11 cellular contexts compared by ENCODE assay signal in genomic region chr5:153551537-153552079, GRCh38.
A peak's percentile ranks its signal among the peaks of the same experiment; 100 is the strongest.
DNase-seq lines count a peak whose midpoint lies in the region; ATAC-seq and TF ChIP-seq lines count a peak whose summit lies in the region.
"Had no signal": no experiment of that assay in that cellular context is flagged by ENCODE, and none has a peak within 500 bp of the region (broad histone marks: within the 10 kb centered on the region; RNA-seq: fewer than 3 reads in every experiment).

No MANE protein-coding gene starts in this region.

- H3K36me3 ChIP-seq in HUES48 (ENCODE audit: control insufficient read depth, insufficient read depth, low read length) (no peaks in the 10 kb centered on the region), mesendoderm (ENCODE audit: control insufficient read depth, insufficient read depth, low read length) (no peaks in the 10 kb centered on the region)

- H2AK5ac ChIP-seq in mesendoderm (ENCODE audit: low read length): no peak overlapping the region

- no peak overlapping the region for H2BK15ac ChIP-seq in mesendoderm (replicated peaks; ENCODE audit: low read depth)

- TF ChIP-seq CTCF in cardiac fibroblast (IDR thresholded peaks at IDR 0.05; ENCODE audit: low read depth, low read length): no peak

- WGBS in mesendoderm (ENCODE audit: extremely low coverage, insufficient coverage, low lambda C conversion rate): no CpG with 5 or more reads among the region's 1 CpG

- H3K9ac ChIP-seq in HUES48 (ENCODE audit: low read depth, low read length): peak overlapping the region; percentile 44; the same call in 1 of the 2 replicates
- H3K9ac ChIP-seq in mesendoderm (ENCODE audit: low read length): no peak overlapping the region

- H2BK5ac ChIP-seq in mesendoderm (ENCODE audit: low read length): peak overlapping the region; percentile 35

- ATAC-seq in HG03378 (IDR thresholded peaks at IDR 0.05; ENCODE audit: unreplicated experiment): no peak

- H3K27ac ChIP-seq in HUES48 (ENCODE audit: low read depth, low read length) (peak overlapping the region; percentile 72), mesendoderm (ENCODE audit: low read depth, low read length) (no peak overlapping the region)

- DNase-seq in ACHN (peak; percentile 85), cardiac fibroblast (ENCODE audit: low read depth in 2 of 2) (peak; percentile 89 to 98), mesendoderm (peak; percentile 89), NCI-H345 (lab: John Stamatoyannopoulos, UW) (no peak), GM19240 (ENCODE audit: insufficient read length, low spot score) (no peak), activated gamma-delta T cell (lab: John Stamatoyannopoulos, UW) (no peak)
- DNase-seq: activated CD4-positive, alpha-beta memory T cell treated with anti-CD3 and anti-CD28 coated beads for 36 hours; NCI-H1930; stimulated activated CD4-positive, alpha-beta T cell treated with anti-CD3 and anti-CD28 coated beads, Interleukin-2, amount 100 ng/mL, for 24 hours had no signal

- H3K4ac ChIP-seq in mesendoderm (ENCODE audit: low read depth, low read length): no peak overlapping the region

- in situ Hi-C loops in ACHN (cut with HindIII; ENCODE audit: low pct_ligation_motif_present, low pct_unique_long_range_greater_than_20kb, low sequenced_read_pairs): no loop called here

- no peaks in the 10 kb centered on the region for H3K9me3 ChIP-seq in HUES48 (ENCODE audit: control insufficient read depth, insufficient read depth, low read length)

- H3K4me3 ChIP-seq in HUES48 (ENCODE audit: low read depth, low read length) (no peak overlapping the region), cardiac fibroblast (replicated peaks in 1 of 2; ENCODE audit: low read depth in 2 of 2, low read length in 2 of 2) (no peak overlapping the region), mesendoderm (ENCODE audit: low read length) (no peak overlapping the region)

- no peaks in the 10 kb centered on the region for H3K79me2 ChIP-seq in mesendoderm (ENCODE audit: control insufficient read depth, insufficient read depth, low read length)

- no peaks in the 10 kb centered on the region for H3K79me1 ChIP-seq in mesendoderm (ENCODE audit: low read length)

- H3K4me2 ChIP-seq in mesendoderm (ENCODE audit: low read length): no peak overlapping the region

- H3K27me3 ChIP-seq in HUES48 (ENCODE audit: control insufficient read depth, insufficient read depth, low read length): no peaks in the 10 kb centered on the region
- H3K27me3 ChIP-seq in mesendoderm (ENCODE audit: insufficient read depth, low read length, poor library complexity): no peaks in the 10 kb centered on the region

- H3K4me1 ChIP-seq in HUES48 (ENCODE audit: control insufficient read depth, insufficient read depth, low read length) (peaks cover 13% of the 10 kb centered on the region), mesendoderm (ENCODE audit: control insufficient read depth, low read depth, low read length) (peaks cover 4% of the 10 kb centered on the region)

- peak overlapping the region; percentile 69 for H3K56ac ChIP-seq in mesendoderm (ENCODE audit: low read length)

- H4K5ac ChIP-seq in mesendoderm (ENCODE audit: low read length): no peak overlapping the region

- H2BK120ac ChIP-seq in mesendoderm (ENCODE audit: low read depth, low read length): no peak overlapping the region

- H3K18ac ChIP-seq in mesendoderm (ENCODE audit: low read length): peak overlapping the region; percentile 2

- H4K8ac ChIP-seq in mesendoderm (ENCODE audit: low read depth, low read length): no peak overlapping the region

- H3K23ac ChIP-seq in mesendoderm (ENCODE audit: low read length): no peak overlapping the region

Comparison
In these comparisons a context has a peak if more than half of its experiments do, and no peak if none do; other contexts are left out.
1. DNase-seq: peak in ACHN (single experiment), cardiac fibroblast (2 of 2) and mesendoderm (single experiment); none in NCI-H345 (single experiment), GM19240 (single experiment) and activated gamma-delta T cell (single experiment).